Comparison of ENCODE assay signal across 8 cellular contexts in genomic region chr1:4771267-4771666, GRCh38.
"Had no signal": no experiment of that assay in that cellular context is flagged by ENCODE, and none has a peak within 500 bp of the region (broad histone marks: within the 10 kb centered on the region; RNA-seq: fewer than 3 reads in every experiment).

No MANE protein-coding gene starts in this region.

- H3K9me3 Mint-ChIP-seq: GM23338, IgD-negative memory B cell had no signal

- H3K4me1 ChIP-seq: HAP-1 had no signal

- H3K27ac ChIP-seq: HL-60 had no signal

- DNase-seq: H7, HFFc6 had no signal

- ATAC-seq: GM23338, HCT116, HepG2 had no signal

- H3K4me3 ChIP-seq: GM23338, HAP-1 had no signal

- H3K4me3 Mint-ChIP-seq: GM23338, HFFc6, IgD-negative memory B cell had no signal

- H3K36me3 ChIP-seq: HAP-1 had no signal

- FAIRE-seq: HepG2 had no signal

- H3K9me3 ChIP-seq: HAP-1 had no signal

- H2AFZ ChIP-seq: GM23338 had no signal

- H3K4me2 ChIP-seq: GM23338 had no signal

- H3K27ac Mint-ChIP-seq: GM23338, HFFc6, IgD-negative memory B cell had no signal

- H3K4me1 Mint-ChIP-seq: IgD-negative memory B cell had no signal

- H3K36me3 Mint-ChIP-seq: IgD-negative memory B cell had no signal
